5 cellular contexts compared by ENCODE assay signal in genomic region chr15:99409560-99409959, GRCh38.
"Had no signal": no experiment of that assay in that cellular context is flagged by ENCODE, and none has a peak within 500 bp of the region (broad histone marks: within the 10 kb centered on the region; RNA-seq: fewer than 3 reads in every experiment).

No MANE protein-coding gene starts in this region.

- DNase-seq: activated CD4-positive, CD25-positive, alpha-beta regulatory T cell; activated naive CD4-positive, alpha-beta T cell treated with anti-CD3 and anti-CD28 coated beads, Interleukin-2, amount 50 U/mL, for 16 hours; activated T-cell treated with anti-CD3 and anti-CD28 coated beads, Interleukin-2, amount 50 U/mL, for 1 hour; stimulated activated CD4-positive, alpha-beta T cell treated with anti-CD3 and anti-CD28 coated beads, Interleukin-4, amount 100 ng/mL, for 24 hours; stimulated activated naive CD8-positive, alpha-beta T cell treated with anti-CD3 and anti-CD28 coated beads, Interleukin-15, amount 100 ng/mL, for 72 hours had no signal
